In genomic region chr2:128321784-128322650, GRCh38 we compare ENCODE assay signal across 1 cellular context.
TF ChIP-seq lines count a peak whose summit lies in the region.

No MANE protein-coding gene starts in this region.

TF ChIP-seq in GM12878, 131 proteins besides CTCF, POLR2A, EP300 and RAD21 (continued from another document and continues in another):
- TF ChIP-seq REST (IDR thresholded peaks at IDR 0.05; ENCODE audit: low read depth, low read length) (no peak), SRF (IDR thresholded peaks at IDR 0.05; ENCODE audit: low read depth in 2 of 2, low read length in 2 of 2) (no peak), RCOR1 (conservative IDR thresholded peaks at IDR 0.05; ENCODE audit: low read depth, low read length) (no peak), RAD51 (IDR thresholded peaks at IDR 0.05) (no peak), SPI1 (IDR thresholded peaks at IDR 0.05; ENCODE audit: borderline replicate concordance, insufficient read depth, low read depth, low read length) (no peak), CUX1 (IDR thresholded peaks at IDR 0.05; ENCODE audit: insufficient replicate concordance, low read depth, low read length) (no peak), FOXM1 (IDR thresholded peaks at IDR 0.05; ENCODE audit: low read depth, low read length) (no peak), TAF1 (IDR thresholded peaks at IDR 0.05; ENCODE audit: borderline replicate concordance, low read depth, low read length) (peak; percentile 51; the same call in 1 of the 2 replicates), BMI1 (IDR thresholded peaks at IDR 0.05; ENCODE audit: borderline replicate concordance) (no peak), RUNX3 (IDR thresholded peaks at IDR 0.05; ENCODE audit: low read length) (peak; percentile 79), KLF5 (IDR thresholded peaks at IDR 0.05; ENCODE audit: partially characterized antibody) (peak; percentile 31), E2F8 (IDR thresholded peaks at IDR 0.05; ENCODE audit: low read depth, partially characterized antibody) (no peak), MEF2A (IDR thresholded peaks at IDR 0.05; ENCODE audit: insufficient read depth, low read depth, low read length) (no peak), ZBTB11 (CRISPR knock-in tag; IDR thresholded peaks at IDR 0.05) (no peak), SUPT20H (IDR thresholded peaks at IDR 0.05; ENCODE audit: borderline replicate concordance, control insufficient read depth, low read depth, low read length) (no peak), STAT1 (conservative IDR thresholded peaks at IDR 0.05) (no peak), MAX (IDR thresholded peaks at IDR 0.05; ENCODE audit: low read depth, low read length) (peak; percentile 39; the same call in 1 of the 2 replicates), FOS (IDR thresholded peaks at IDR 0.05; ENCODE audit: borderline replicate concordance, extremely low read depth, insufficient read length) (no peak), CHD2 (IDR thresholded peaks at IDR 0.05; ENCODE audit: borderline replicate concordance, low read depth, low read length) (peak; percentile 68; the same call in 1 of the 2 replicates), GABPA (IDR thresholded peaks at IDR 0.05; ENCODE audit: low read depth) (no peak), BACH1 (IDR thresholded peaks at IDR 0.05; ENCODE audit: borderline replicate concordance) (peak; percentile 90), RBBP5 (conservative IDR thresholded peaks at IDR 0.05) (no peak), HDGF (IDR thresholded peaks at IDR 0.05) (no peak), ZNF622 (IDR thresholded peaks at IDR 0.05) (no peak), NR2F1 (conservative IDR thresholded peaks at IDR 0.05) (peak; percentile 83), CREB1 (IDR thresholded peaks at IDR 0.05; ENCODE audit: low read depth) (0 out of 2 replicates have a peak, but pooled peaks have one; percentile 36), SP1 (IDR thresholded peaks at IDR 0.05; ENCODE audit: low read depth, low read length) (peak; percentile 84), SKIL (IDR thresholded peaks at IDR 0.05; ENCODE audit: low read depth, poor library complexity, severe bottlenecking) (no peak), FOXK2 (IDR thresholded peaks at IDR 0.05) (no peak), IRF5 (IDR thresholded peaks at IDR 0.05; ENCODE audit: borderline replicate concordance) (no peak), TCF7 (IDR thresholded peaks at IDR 0.05; ENCODE audit: borderline replicate concordance) (no peak), GATAD2B (conservative IDR thresholded peaks at IDR 0.05; ENCODE audit: low read depth) (peak; percentile 91), ZZZ3 (IDR thresholded peaks at IDR 0.05; ENCODE audit: control insufficient read depth, insufficient read length, low read depth) (no peak), YY1 (IDR thresholded peaks at IDR 0.05; ENCODE audit: low read depth, low read length) (peak; percentile 78), MYC (IDR thresholded peaks at IDR 0.05; ENCODE audit: insufficient read depth, insufficient read length, insufficient replicate concordance, low read length, severe bottlenecking) (no peak), IRF4 (IDR thresholded peaks at IDR 0.05; ENCODE audit: low read depth, low read length) (no peak), IKZF2 (IDR thresholded peaks at IDR 0.05) (0 out of 4 replicates have a peak, but pooled peaks have one; percentile 11 to 23), IKZF1 (conservative IDR thresholded peaks at IDR 0.05) (peak; percentile 90), TCF3 (IDR thresholded peaks at IDR 0.05; ENCODE audit: borderline replicate concordance, insufficient read depth, low read depth, low read length) (no peak), RELB (IDR thresholded peaks at IDR 0.05; ENCODE audit: low read depth) (no peak), MYB (IDR thresholded peaks at IDR 0.05; ENCODE audit: borderline replicate concordance, low read depth, low read length) (no peak), EED (IDR thresholded peaks at IDR 0.05; ENCODE audit: low read depth) (no peak), BHLHE40 (IDR thresholded peaks at IDR 0.05; ENCODE audit: borderline replicate concordance in 1 of 2, low read depth in 2 of 2, low read length in 1 of 2) (peak; percentile 44 to 51; a peak in 2 of 4 replicates)
